15 cellular contexts compared by ENCODE assay signal in genomic region chr11:114065094-114065493, GRCh38. TPM values are rescaled to one million over a fixed set of nuclear protein-coding genes. Genes with fewer than 3 reads are reported as not detected.
A peak's percentile ranks its signal among the peaks of the same experiment; 100 is the strongest.
DNase-seq lines count a peak whose midpoint lies in the region; ATAC-seq and TF ChIP-seq lines count a peak whose summit lies in the region.
"Had no signal": no experiment of that assay in that cellular context is flagged by ENCODE, and none has a peak within 500 bp of the region (broad histone marks: within the 10 kb centered on the region; RNA-seq: fewer than 3 reads in every experiment).

No MANE protein-coding gene starts in this region.

- TF ChIP-seq POLR2A in stomach (IDR thresholded peaks at IDR 0.05), result no peak

- H3K4me2 ChIP-seq in hepatocyte, result peak overlapping the region; percentile 53
- H3K4me2 ChIP-seq: BLaER1 treated with 17β-estradiol and CSF1 and Interleukin-3, amounts not matched to agents 10 nM and 100 nM had no signal

- no peaks in the 10 kb centered on the region for H3K9me2 ChIP-seq in hepatocyte (replicated peaks; ENCODE audit: insufficient read depth)

- in situ Hi-C loops in SK-MEL-5 (cut with HindIII; ENCODE audit: low pct_unique_long_range_greater_than_20kb, low sequenced_read_pairs), result no loop called here

- H3K79me2 ChIP-seq in hepatocyte, result peaks cover 94% of the 10 kb centered on the region

- DNase-seq in AML-193 (lab: John Stamatoyannopoulos, UW), result peak; percentile 62 to 63
- DNase-seq in SK-MEL-5 (ENCODE audit: low read depth, low spot score), result peak; percentile 11
- no peak for DNase-seq in hepatocyte (ENCODE audit: low spot score)
- no peak for DNase-seq in stomach
- no peak for DNase-seq in caudate nucleus (lab: John Stamatoyannopoulos, UW)
- DNase-seq: activated CD4-positive, alpha-beta T cell treated with anti-CD3 and anti-CD28 coated beads for 4 hours; islet precursor cell; stimulated activated CD4-positive, alpha-beta T cell treated with anti-CD3 and anti-CD28 coated beads, Interleukin-2, amount 100 ng/mL, for 48 hours had no signal

- no peak for ATAC-seq in HG02981 (IDR thresholded peaks at IDR 0.05; ENCODE audit: unreplicated experiment)
- ATAC-seq in HG02588 (IDR thresholded peaks at IDR 0.05; ENCODE audit: unreplicated experiment), result no peak
- ATAC-seq in GM21423 (IDR thresholded peaks at IDR 0.05; ENCODE audit: unreplicated experiment), result no peak
- ATAC-seq: HCT116, Right ventricle myocardium inferior had no signal

- H3K4me3 ChIP-seq in hepatocyte (no peak overlapping the region), stomach (peak overlapping the region; percentile 93 to 97 (median 96))
- H3K4me3 ChIP-seq: BLaER1 treated with 17β-estradiol and CSF1 and Interleukin-3, amounts not matched to agents 10 nM and 100 nM had no signal

- WGBS in hepatocyte (ENCODE audit: low lambda C conversion rate, missing lambda C conversion rate), result 99% methylated on average over 4 of the region's 4 CpGs
- WGBS in stomach, 5 donors, result 79 to 94% (median 88%) methylated on average over 4 of the region's 4 CpGs

- no peak overlapping the region for H3K27ac ChIP-seq in hepatocyte
- H3K27ac ChIP-seq in stomach, result peak overlapping the region in 1 of 5 donors; percentile 99
- H3K27ac ChIP-seq in caudate nucleus (ENCODE audit: low read depth, low read length), result no peak overlapping the region
- H3K27ac ChIP-seq: BLaER1 treated with 17β-estradiol and CSF1 and Interleukin-3, amounts not matched to agents 10 nM and 100 nM had no signal

- no peak for TF ChIP-seq CTCF in hepatocyte (IDR thresholded peaks at IDR 0.05; ENCODE audit: poor library complexity)
- no peak for TF ChIP-seq CTCF in stomach (IDR thresholded peaks at IDR 0.05)

- H3K36me3 ChIP-seq in hepatocyte (replicated peaks; ENCODE audit: insufficient read depth, low read depth), result no peaks in the 10 kb centered on the region
- peaks cover 57 to 90% (median 74%) of the 10 kb centered on the region in 4 donors for H3K36me3 ChIP-seq in stomach
- H3K36me3 ChIP-seq: BLaER1 treated with 17β-estradiol and CSF1 and Interleukin-3, amounts not matched to agents 10 nM and 100 nM had no signal

- peaks cover 50% of the 10 kb centered on the region for H4K20me1 ChIP-seq in hepatocyte (ENCODE audit: insufficient read depth, poor library complexity, severe bottlenecking)

- no peak overlapping the region for H2AFZ ChIP-seq in hepatocyte

- intact Hi-C loops in stomach (cut with DNase I; ENCODE audit: low total_unique reads), result loop anchor here (10.0 kb wide), 1 partner anchor 120 kb away; no protein-coding TSS in a partner anchor

- H3K27me3 ChIP-seq in hepatocyte (no peaks in the 10 kb centered on the region), stomach (peaks cover 0 to 5% (median 0%) of the 10 kb centered on the region in 3 donors)

- no peak for TF ChIP-seq EP300 in stomach (IDR thresholded peaks at IDR 0.05)

- H3K9me3 ChIP-seq in hepatocyte (ENCODE audit: low read depth), result no peaks in the 10 kb centered on the region
- H3K9me3 ChIP-seq in stomach, result no peaks in the 10 kb centered on the region

- H3K4me1 ChIP-seq in hepatocyte (ENCODE audit: insufficient read depth) (peaks cover 3% of the 10 kb centered on the region), stomach (peaks cover 52 to 85% (median 69%) of the 10 kb centered on the region in 4 donors)

RNA-seq across cellular contexts. Expression of gene ZBTB16, which starts 5.6 kb away (rescaled TPM):
- total RNA-seq in SK-MEL-5 (2014; rRNA removed; shearing (Covaris generic)), result not detected in 2 replicates
- polyA plus RNA-seq in SK-MEL-5 (2015; cell fraction: cytosol; rRNA removed), result not detected in 2 replicates
- polyA plus RNA-seq in SK-MEL-5 (2015; cell fraction: nucleus; rRNA removed), result not detected in 2 replicates
- total RNA-seq in hepatocyte (21.0 and 30.1 TPM in 2 replicates), stomach (100 to 1,000 TPM in 3 of 5 donors, 10 to 100 TPM in 2; 30.1 to 318 (median 137) TPM)
- polyA plus RNA-seq in hepatocyte (52.3 and 67.5 TPM in 2 replicates), stomach (10 to 100 TPM in 2 of 3 donors, 1 to 10 TPM in 1; 7.9 to 22.5 (median 19.1) TPM)
- total RNA-seq: Daoy had no signal

Comparison
In these comparisons a context has a peak if more than half of its experiments do, and no peak if none do; other contexts are left out.
1. DNase-seq: peak in AML-193 (2 of 2) and SK-MEL-5 (single experiment); none in hepatocyte (single experiment), stomach (single experiment) and caudate nucleus (0 of 61).
2. RNA of gene ZBTB16, which starts 5.6 kb away (total RNA-seq): 30.1 to 318 TPM in stomach and 21.0 to 30.1 TPM in hepatocyte; not detected in SK-MEL-5; every median in the first group is over 10 times any median in the second.